ENCODE assay signal across 1 cellular context in genomic region chr5:36156619-36157018, GRCh38.
TF ChIP-seq lines count a peak whose summit lies in the region.

No MANE protein-coding gene starts in this region.

TF ChIP-seq in K562, 482 proteins besides CTCF, POLR2A, EP300 and RAD21:
- TF ChIP-seq ZNF316 (IDR thresholded peaks at IDR 0.05) (0 out of 2 replicates have a peak, but pooled peaks have one; percentile 11), E2F6 (IDR thresholded peaks at IDR 0.05; ENCODE audit: borderline replicate concordance in 1 of 2, extremely low read depth in 1 of 2, insufficient read depth in 1 of 2, insufficient read length in 1 of 2, low read depth in 1 of 2, low read length in 1 of 2, poor library complexity in 1 of 2, severe bottlenecking in 1 of 2) (no peak)
